8 cellular contexts compared by ENCODE assay signal in the genomic region with DNA sequence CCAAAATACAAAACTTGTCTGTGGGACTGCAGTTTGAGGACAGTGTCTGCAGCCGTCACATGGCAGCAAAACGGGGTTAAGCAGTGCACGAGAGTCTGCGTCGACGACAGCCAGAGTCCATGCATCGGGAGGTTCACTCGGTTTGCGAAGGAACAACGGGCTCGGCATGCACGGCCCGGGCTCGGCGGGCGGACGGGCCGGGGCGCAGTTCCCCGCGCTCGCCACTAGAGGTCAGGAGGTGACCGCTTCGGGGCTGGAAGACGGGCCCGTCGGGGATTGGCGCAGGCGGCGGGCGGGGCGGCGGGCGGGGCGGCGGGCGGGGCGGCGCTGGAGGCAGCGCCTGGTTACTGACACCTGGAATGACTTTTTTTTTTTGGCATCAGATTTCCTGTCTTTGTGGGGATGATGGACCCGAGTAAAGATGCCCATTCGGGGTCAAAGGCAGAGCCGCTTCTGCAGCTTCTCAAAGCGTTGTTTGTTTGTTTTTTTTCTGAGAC. TPM values are rescaled to one million over a fixed set of nuclear protein-coding genes. Genes with fewer than 3 reads are reported as not detected.
DNase-seq lines count a peak whose midpoint lies in the region; ATAC-seq and TF ChIP-seq lines count a peak whose summit lies in the region.

No MANE protein-coding gene starts in this region.

- DNase-seq in DMS114 treated with DMSO at 0.1 percent for 48 hours (lab: John Stamatoyannopoulos, UW; ENCODE audit: unreplicated experiment): peak; percentile 40
- peak; percentile 81 for DNase-seq in activated T-cell treated with anti-CD3 and anti-CD28 coated beads for 1 hour (ENCODE audit: low read depth)
- DNase-seq in epithelial cell of esophagus (ENCODE audit: low read depth): peak; percentile 56
- peak; percentile 75 for DNase-seq in naive B cell
- peak; percentile 94 for DNase-seq in stimulated activated CD8-positive, alpha-beta memory T cell treated with anti-CD3 and anti-CD28 coated beads, Interleukin-4, amount 100 ng/mL, for 48 hours

- H3K4me1 Mint-ChIP-seq in naive B cell: peaks cover 0 to 4% (median 0%) of the 10 kb centered on the region in 3 donors

- H3K4me1 ChIP-seq in OCI-LY1 (ENCODE audit: insufficient read depth, low read length, severe bottlenecking): no peaks in the 10 kb centered on the region

- no peaks in the 10 kb centered on the region for H3K9me3 Mint-ChIP-seq in naive B cell

- TF ChIP-seq CTCF in OCI-LY1 (IDR thresholded peaks at IDR 0.05; ENCODE audit: low read length) (peak; percentile 82), epithelial cell of esophagus (IDR thresholded peaks at IDR 0.05; ENCODE audit: insufficient read depth, low read depth, low read length, missing control alignments) (peak; percentile 41)

- no peaks in the 10 kb centered on the region for H3K36me3 ChIP-seq in OCI-LY1 (ENCODE audit: insufficient read depth, low read length)

- H3K4me3 Mint-ChIP-seq in naive B cell: peak overlapping the region in 1 of 8 donors; percentile 47

- H3K9me2 ChIP-seq in OCI-LY1 (ENCODE audit: low read depth, low read length): no peaks in the 10 kb centered on the region

- peaks cover 0 to 14% (median 14%) of the 10 kb centered on the region in 3 donors for H3K27me3 Mint-ChIP-seq in naive B cell

- no peaks in the 10 kb centered on the region for H3F3A ChIP-seq in OCI-LY1 (ENCODE audit: insufficient read depth, low read length)

- H3K27me3 ChIP-seq in OCI-LY1 (ENCODE audit: insufficient read depth, low read length): no peaks in the 10 kb centered on the region

- H3K9ac ChIP-seq in OCI-LY1 (ENCODE audit: low read length): no peak overlapping the region

- H3K36me3 Mint-ChIP-seq in naive B cell: no peaks in the 10 kb centered on the region

- no peaks in the 10 kb centered on the region for H4K20me1 ChIP-seq in OCI-LY1 (ENCODE audit: insufficient read depth, low read length)

- no peaks in the 10 kb centered on the region for H3K9me3 ChIP-seq in OCI-LY1 (ENCODE audit: low read length)

- no peak overlapping the region for H3K27ac ChIP-seq in OCI-LY1 (ENCODE audit: low read depth, low read length, poor library complexity, severe bottlenecking)

- no peak overlapping the region for H3K27ac Mint-ChIP-seq in naive B cell

- H3K4me3 ChIP-seq in OCI-LY1 (ENCODE audit: low read depth, low read length, poor library complexity, severe bottlenecking) (no peak overlapping the region), epithelial cell of esophagus (ENCODE audit: low read length) (no peak overlapping the region)

- no peak overlapping the region for H2AFZ ChIP-seq in OCI-LY1 (ENCODE audit: low read length)

- no peak overlapping the region for H3K4me2 ChIP-seq in OCI-LY1 (ENCODE audit: low read length)

- ATAC-seq in HG03108 (IDR thresholded peaks at IDR 0.05; ENCODE audit: unreplicated experiment): peak; percentile 59
- peak; percentile 89 to 93 for ATAC-seq in naive B cell (ENCODE audit: low read depth in 2 of 2)
- no peak for ATAC-seq in HG02623 (IDR thresholded peaks at IDR 0.05; ENCODE audit: unreplicated experiment)

- H3K79me2 ChIP-seq in OCI-LY1 (ENCODE audit: insufficient read depth, low read length): no peaks in the 10 kb centered on the region

RNA-seq across cellular contexts. Expression of a gene that starts 6.5 kb away (rescaled TPM):
- polyA plus RNA-seq in naive B cell (ENCODE audit: low read depth in 6 of 6): not detected

RNA-seq across cellular contexts. Expression of a gene that starts 37.6 kb away (rescaled TPM):
- polyA plus RNA-seq in naive B cell (ENCODE audit: low read depth in 6 of 6): not detected

Comparison
In these comparisons a context has a peak if more than half of its experiments do, and no peak if none do; other contexts are left out.
1. DNase-seq: peak in every context shown above with its lines; median percentile 94 in stimulated activated CD8-positive, alpha-beta memory T cell treated with anti-CD3 and anti-CD28 coated beads, Interleukin-4, amount 100 ng/mL, for 48 hours; 81 in activated T-cell treated with anti-CD3 and anti-CD28 coated beads for 1 hour; 75 in naive B cell; 56 in epithelial cell of esophagus; 40 in DMS114 treated with DMSO at 0.1 percent for 48 hours.